ENCODE assay signal across 13 cellular contexts in the genomic region with DNA sequence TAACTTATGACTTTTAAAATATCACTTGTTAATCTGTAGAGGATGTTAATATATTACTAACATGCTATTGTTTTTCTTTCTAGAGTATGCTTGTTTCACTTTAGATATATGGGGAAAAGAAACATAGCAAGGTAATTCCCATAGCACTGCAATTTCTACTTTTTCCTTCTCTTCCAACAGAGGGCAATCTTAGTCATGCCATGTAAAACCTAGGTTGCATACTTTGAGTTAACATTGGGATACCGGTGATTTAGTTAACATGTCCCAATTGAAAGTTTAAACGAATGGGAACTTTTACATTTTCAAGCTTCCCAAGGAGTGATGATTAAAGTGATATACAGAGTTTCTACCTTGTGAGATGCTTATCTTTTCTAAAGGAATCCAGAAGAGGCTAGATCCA.
DNase-seq lines count a peak whose midpoint lies in the region; ATAC-seq and TF ChIP-seq lines count a peak whose summit lies in the region.
"Had no signal": no experiment of that assay in that cellular context is flagged by ENCODE, and none has a peak within 500 bp of the region (broad histone marks: within the 10 kb centered on the region; RNA-seq: fewer than 3 reads in every experiment).

No MANE protein-coding gene starts in this region.

- no peak for TF ChIP-seq POLR2A in body of pancreas (IDR thresholded peaks at IDR 0.05)

- H3K4me1 Mint-ChIP-seq in glutamatergic neuron (ENCODE audit: low read depth, unreplicated experiment): no peaks in the 10 kb centered on the region
- H3K4me1 Mint-ChIP-seq in activated CD8-positive, alpha-beta memory T cell treated with anti-CD3 and anti-CD28 coated beads, Interleukin-2, amount 10 ng/mL, durations not matched to agents 7 days and 5 days: no peaks in the 10 kb centered on the region

- peak; percentile 41 for TF ChIP-seq RAD21 in Ishikawa (IDR thresholded peaks at IDR 0.05; ENCODE audit: low read depth)

- no peaks in the 10 kb centered on the region for H3K9me3 ChIP-seq in body of pancreas

- H3K27me3 Mint-ChIP-seq in glutamatergic neuron (ENCODE audit: unreplicated experiment): peaks cover 2% of the 10 kb centered on the region
- no peaks in the 10 kb centered on the region for H3K27me3 Mint-ChIP-seq in activated CD8-positive, alpha-beta memory T cell treated with anti-CD3 and anti-CD28 coated beads, Interleukin-2, amount 10 ng/mL, durations not matched to agents 7 days and 5 days
- H3K27me3 Mint-ChIP-seq: activated B cell treated with CpG ODN at 0.5 μM for 24 hours; dendritic cell treated with granulocyte-macrophage colony-stimulating factor and Interleukin-4, amounts not matched to agents 40 ng/mL and 50 ng/mL, for 4 days; naive B cell had no signal

- H3K4me3 ChIP-seq in AG09309 (ENCODE audit: control insufficient read depth, low read depth, low read length) (no peak overlapping the region), body of pancreas (no peak overlapping the region)

- no peaks in the 10 kb centered on the region for H3K27me3 ChIP-seq in body of pancreas

- H3K27ac ChIP-seq in body of pancreas: no peak overlapping the region

- no peak overlapping the region for H3K27ac Mint-ChIP-seq in glutamatergic neuron (ENCODE audit: unreplicated experiment)
- no peak overlapping the region for H3K27ac Mint-ChIP-seq in activated CD8-positive, alpha-beta memory T cell treated with anti-CD3 and anti-CD28 coated beads, Interleukin-2, amount 10 ng/mL, durations not matched to agents 7 days and 5 days
- H3K27ac Mint-ChIP-seq: activated B cell treated with CpG ODN at 0.5 μM for 24 hours; dendritic cell treated with granulocyte-macrophage colony-stimulating factor and Interleukin-4, amounts not matched to agents 40 ng/mL and 50 ng/mL, for 4 days had no signal

- 14 to 21% methylated on average over 2 of the region's 2 CpGs for WGBS in body of pancreas, 2 donors

- intact Hi-C loops in body of pancreas (cut with DNase I): no loop called here

- H3K4me1 ChIP-seq in body of pancreas: no peaks in the 10 kb centered on the region

- DNase-seq in AG09309 (ENCODE audit: low read depth) (no peak), body of pancreas (no peak), left lobe of liver (ENCODE audit: low spot score) (no peak), NCI-H146 (lab: John Stamatoyannopoulos, UW) (no peak), OCI-M2 (lab: John Stamatoyannopoulos, UW; ENCODE audit: unreplicated experiment) (no peak), glutamatergic neuron (no peak)
- DNase-seq in activated CD8-positive, alpha-beta memory T cell treated with anti-CD3 and anti-CD28 coated beads, Interleukin-2, amount 10 ng/mL, durations not matched to agents 7 days and 5 days: no peak
- DNase-seq: activated B cell treated with CpG ODN at 0.5 μM for 24 hours, activated gamma-delta T cell, naive B cell, NCI-H2029 had no signal

- TF ChIP-seq EP300 in Ishikawa (IDR thresholded peaks at IDR 0.05; ENCODE audit: borderline replicate concordance): no peak

- TF ChIP-seq CTCF in AG09309 (IDR thresholded peaks at IDR 0.05; ENCODE audit: control insufficient read depth, insufficient read depth, low read depth, low read length, missing control alignments) (peak; percentile 35), body of pancreas (IDR thresholded peaks at IDR 0.05) (peak in 4 of 7 experiments; percentile 16 to 40 (median 30)), glutamatergic neuron (IDR thresholded peaks at IDR 0.05; ENCODE audit: partially characterized antibody, unreplicated experiment) (no peak)

- CTCF ChIA-PET in activated CD8-positive, alpha-beta memory T cell treated with anti-CD3 and anti-CD28 coated beads, Interleukin-2, amount 10 ng/mL, durations not matched to agents 7 days and 5 days (lab: Charles Lee): no interaction called here

- no peaks in the 10 kb centered on the region for H3K36me3 Mint-ChIP-seq in glutamatergic neuron (ENCODE audit: unreplicated experiment)
- H3K36me3 Mint-ChIP-seq in activated CD8-positive, alpha-beta memory T cell treated with anti-CD3 and anti-CD28 coated beads, Interleukin-2, amount 10 ng/mL, durations not matched to agents 7 days and 5 days: peaks cover 15% of the 10 kb centered on the region

- no peak overlapping the region for H3K4me3 Mint-ChIP-seq in glutamatergic neuron (ENCODE audit: unreplicated experiment)
- no peak overlapping the region for H3K4me3 Mint-ChIP-seq in activated CD8-positive, alpha-beta memory T cell treated with anti-CD3 and anti-CD28 coated beads, Interleukin-2, amount 10 ng/mL, durations not matched to agents 7 days and 5 days
- H3K4me3 Mint-ChIP-seq: activated B cell treated with CpG ODN at 0.5 μM for 24 hours; dendritic cell treated with granulocyte-macrophage colony-stimulating factor and Interleukin-4, amounts not matched to agents 40 ng/mL and 50 ng/mL, for 4 days; naive B cell had no signal

- no peaks in the 10 kb centered on the region for H3K9me3 Mint-ChIP-seq in glutamatergic neuron (ENCODE audit: unreplicated experiment)
- H3K9me3 Mint-ChIP-seq in activated CD8-positive, alpha-beta memory T cell treated with anti-CD3 and anti-CD28 coated beads, Interleukin-2, amount 10 ng/mL, durations not matched to agents 7 days and 5 days (ENCODE audit: low read depth): no peaks in the 10 kb centered on the region
- H3K9me3 Mint-ChIP-seq: activated B cell treated with CpG ODN at 0.5 μM for 24 hours; dendritic cell treated with granulocyte-macrophage colony-stimulating factor and Interleukin-4, amounts not matched to agents 40 ng/mL and 50 ng/mL, for 4 days; naive B cell had no signal

- no peaks in the 10 kb centered on the region for H3K36me3 ChIP-seq in body of pancreas (replicated peaks in 1 of 2; ENCODE audit: insufficient read depth in 1 of 2, low read depth in 2 of 2)

- ATAC-seq in body of pancreas (no peak), left lobe of liver (peak; percentile 73)
- no peak for ATAC-seq in activated CD8-positive, alpha-beta memory T cell treated with anti-CD3 and anti-CD28 coated beads, Interleukin-2, amount 10 ng/mL, durations not matched to agents 7 days and 5 days

TF ChIP-seq in Ishikawa, 13 proteins besides CTCF, POLR2A, EP300 and RAD21:
- TF ChIP-seq CREB1 (IDR thresholded peaks at IDR 0.05; ENCODE audit: low read depth) (no peak), ZBTB7A (IDR thresholded peaks at IDR 0.05; ENCODE audit: low read depth) (no peak), NFIC (IDR thresholded peaks at IDR 0.05) (no peak), TAF1 (IDR thresholded peaks at IDR 0.05; ENCODE audit: low read depth) (no peak), FOXM1 (IDR thresholded peaks at IDR 0.05; ENCODE audit: borderline replicate concordance, low read depth) (no peak), TCF12 (IDR thresholded peaks at IDR 0.05; ENCODE audit: low read depth) (no peak), CEBPB (IDR thresholded peaks at IDR 0.05) (no peak)
- TF ChIP-seq, protein P1, sequence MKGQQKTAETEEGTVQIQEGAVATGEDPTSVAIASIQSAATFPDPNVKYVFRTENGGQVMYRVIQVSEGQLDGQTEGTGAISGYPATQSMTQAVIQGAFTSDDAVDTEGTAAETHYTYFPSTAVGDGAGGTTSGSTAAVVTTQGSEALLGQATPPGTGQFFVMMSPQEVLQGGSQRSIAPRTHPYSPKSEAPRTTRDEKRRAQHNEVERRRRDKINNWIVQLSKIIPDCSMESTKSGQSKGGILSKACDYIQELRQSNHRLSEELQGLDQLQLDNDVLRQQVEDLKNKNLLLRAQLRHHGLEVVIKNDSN (IDR thresholded peaks at IDR 0.05): no peak
- TF ChIP-seq, protein P2, sequence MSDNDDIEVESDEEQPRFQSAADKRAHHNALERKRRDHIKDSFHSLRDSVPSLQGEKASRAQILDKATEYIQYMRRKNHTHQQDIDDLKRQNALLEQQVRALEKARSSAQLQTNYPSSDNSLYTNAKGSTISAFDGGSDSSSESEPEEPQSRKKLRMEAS (IDR thresholded peaks at IDR 0.05): no peak
- TF ChIP-seq, protein P3, sequence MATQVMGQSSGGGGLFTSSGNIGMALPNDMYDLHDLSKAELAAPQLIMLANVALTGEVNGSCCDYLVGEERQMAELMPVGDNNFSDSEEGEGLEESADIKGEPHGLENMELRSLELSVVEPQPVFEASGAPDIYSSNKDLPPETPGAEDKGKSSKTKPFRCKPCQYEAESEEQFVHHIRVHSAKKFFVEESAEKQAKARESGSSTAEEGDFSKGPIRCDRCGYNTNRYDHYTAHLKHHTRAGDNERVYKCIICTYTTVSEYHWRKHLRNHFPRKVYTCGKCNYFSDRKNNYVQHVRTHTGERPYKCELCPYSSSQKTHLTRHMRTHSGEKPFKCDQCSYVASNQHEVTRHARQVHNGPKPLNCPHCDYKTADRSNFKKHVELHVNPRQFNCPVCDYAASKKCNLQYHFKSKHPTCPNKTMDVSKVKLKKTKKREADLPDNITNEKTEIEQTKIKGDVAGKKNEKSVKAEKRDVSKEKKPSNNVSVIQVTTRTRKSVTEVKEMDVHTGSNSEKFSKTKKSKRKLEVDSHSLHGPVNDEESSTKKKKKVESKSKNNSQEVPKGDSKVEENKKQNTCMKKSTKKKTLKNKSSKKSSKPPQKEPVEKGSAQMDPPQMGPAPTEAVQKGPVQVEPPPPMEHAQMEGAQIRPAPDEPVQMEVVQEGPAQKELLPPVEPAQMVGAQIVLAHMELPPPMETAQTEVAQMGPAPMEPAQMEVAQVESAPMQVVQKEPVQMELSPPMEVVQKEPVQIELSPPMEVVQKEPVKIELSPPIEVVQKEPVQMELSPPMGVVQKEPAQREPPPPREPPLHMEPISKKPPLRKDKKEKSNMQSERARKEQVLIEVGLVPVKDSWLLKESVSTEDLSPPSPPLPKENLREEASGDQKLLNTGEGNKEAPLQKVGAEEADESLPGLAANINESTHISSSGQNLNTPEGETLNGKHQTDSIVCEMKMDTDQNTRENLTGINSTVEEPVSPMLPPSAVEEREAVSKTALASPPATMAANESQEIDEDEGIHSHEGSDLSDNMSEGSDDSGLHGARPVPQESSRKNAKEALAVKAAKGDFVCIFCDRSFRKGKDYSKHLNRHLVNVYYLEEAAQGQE (IDR thresholded peaks at IDR 0.05; ENCODE audit: low read depth): no peak
